In the genomic region with DNA sequence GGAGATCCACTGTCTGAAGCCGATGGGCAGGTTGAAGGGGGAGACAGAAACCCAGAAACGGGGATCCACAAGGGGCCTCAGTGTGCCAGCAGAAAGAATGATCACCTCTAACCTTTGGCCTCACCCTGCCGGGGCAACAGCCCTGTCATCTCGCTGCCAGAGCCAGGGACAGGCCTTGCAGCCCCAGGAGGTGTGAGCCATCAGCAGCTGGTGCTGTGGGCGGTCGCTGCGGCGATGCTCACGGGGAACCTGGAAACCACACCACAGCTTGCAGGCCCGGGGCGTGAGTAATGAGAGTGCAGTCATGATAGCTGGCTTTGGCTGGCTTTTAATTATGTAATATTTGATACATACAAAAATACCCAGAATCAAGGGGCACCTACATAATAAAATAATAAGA, we compare ENCODE assay signal across 8 cellular contexts. TPM values are rescaled to one million over a fixed set of nuclear protein-coding genes. Genes with fewer than 3 reads are reported as not detected.
DNase-seq lines count a peak whose midpoint lies in the region; ATAC-seq and TF ChIP-seq lines count a peak whose summit lies in the region.

No MANE protein-coding gene starts in this region.

- H3K9me3 Mint-ChIP-seq in activated CD4-positive, alpha-beta T cell treated with anti-CD3 and anti-CD28 coated beads, Interleukin-2, amount 10 ng/mL, durations not matched to agents 24 days and 14 days: peaks cover 10% of the 10 kb centered on the region
- peaks cover 40% of the 10 kb centered on the region for H3K9me3 Mint-ChIP-seq in GM23338

- H3F3A ChIP-seq in GM23338 (replicated peaks; ENCODE audit: low read depth): no peaks in the 10 kb centered on the region

- ATAC-seq in GM19324 (IDR thresholded peaks at IDR 0.05; ENCODE audit: low FRiP score, unreplicated experiment) (peak; percentile 46), HG03442 (IDR thresholded peaks at IDR 0.05; ENCODE audit: unreplicated experiment) (peak; percentile 87), GM18873 (IDR thresholded peaks at IDR 0.05; ENCODE audit: low FRiP score, unreplicated experiment) (no peak), GM23338 (no peak)

- no peaks in the 10 kb centered on the region for H3K79me2 ChIP-seq in GM23338 (replicated peaks; ENCODE audit: insufficient read depth)

- H3K9me3 ChIP-seq in WERI-Rb-1 (ENCODE audit: severe bottlenecking): peaks cover 9% of the 10 kb centered on the region

- no peak overlapping the region for H3K4me3 Mint-ChIP-seq in activated CD4-positive, alpha-beta T cell treated with anti-CD3 and anti-CD28 coated beads, Interleukin-2, amount 10 ng/mL, durations not matched to agents 24 days and 14 days
- no peak overlapping the region for H3K4me3 Mint-ChIP-seq in GM23338

- H3K4me1 Mint-ChIP-seq in activated CD4-positive, alpha-beta T cell treated with anti-CD3 and anti-CD28 coated beads, Interleukin-2, amount 10 ng/mL, durations not matched to agents 24 days and 14 days: peaks cover 8% of the 10 kb centered on the region
- H3K4me1 Mint-ChIP-seq in GM23338: 0 out of 3 replicates have a peak, but pooled peaks cover 4% of the 10 kb centered on the region

- H4K20me1 ChIP-seq in GM23338 (replicated peaks; ENCODE audit: insufficient read depth): no peaks in the 10 kb centered on the region

- no peaks in the 10 kb centered on the region for H3K36me3 Mint-ChIP-seq in activated CD4-positive, alpha-beta T cell treated with anti-CD3 and anti-CD28 coated beads, Interleukin-2, amount 10 ng/mL, durations not matched to agents 24 days and 14 days (ENCODE audit: low read depth)
- peaks cover 21% of the 10 kb centered on the region for H3K36me3 Mint-ChIP-seq in GM23338 (ENCODE audit: low read depth)

- no peak overlapping the region for H3K4me2 ChIP-seq in GM23338

- H3K36me3 ChIP-seq in GM23338 (ENCODE audit: insufficient read depth) (no peaks in the 10 kb centered on the region), WERI-Rb-1 (no peaks in the 10 kb centered on the region)

- DNase-seq in activated CD4-positive, alpha-beta T cell treated with anti-CD3 and anti-CD28 coated beads, Interleukin-2, amount 10 ng/mL, durations not matched to agents 24 days and 14 days: peak; percentile 85
- DNase-seq in effector CD4-positive, alpha-beta T cell: peak; percentile 41
- peak; percentile 50 for DNase-seq in stimulated activated CD8-positive, alpha-beta memory T cell treated with anti-CD3 and anti-CD28 coated beads, Interleukin-15, amount 100 ng/mL, for 24 hours (ENCODE audit: low read depth)
- DNase-seq in GM23338 (ENCODE audit: low spot score) (no peak), WERI-Rb-1 (no peak)

- H2AFZ ChIP-seq in GM23338: no peak overlapping the region

- peaks cover 6% of the 10 kb centered on the region; the same call in 1 of the 2 replicates for H3K4me1 ChIP-seq in GM23338 (ENCODE audit: insufficient read depth)

- H3K27ac ChIP-seq in GM23338 (ENCODE audit: low read depth) (no peak overlapping the region), WERI-Rb-1 (no peak overlapping the region)

- TF ChIP-seq CTCF in GM23338 (conservative IDR thresholded peaks at IDR 0.05; ENCODE audit: low read depth in 2 of 2): no peak
- TF ChIP-seq CTCF in WERI-Rb-1 (IDR thresholded peaks at IDR 0.05; ENCODE audit: low read depth, low read length): no peak

- no peaks in the 10 kb centered on the region for H3K9me2 ChIP-seq in GM23338 (ENCODE audit: insufficient read depth)

- intact Hi-C loops in activated CD4-positive, alpha-beta T cell treated with anti-CD3 and anti-CD28 coated beads, Interleukin-2, amount 10 ng/mL, durations not matched to agents 24 days and 14 days (cut with micrococcal nuclease): loop anchor here (10.0 kb wide), 1 partner anchor 486 kb away; a partner anchor contains a TSS

- H3K27me3 Mint-ChIP-seq in activated CD4-positive, alpha-beta T cell treated with anti-CD3 and anti-CD28 coated beads, Interleukin-2, amount 10 ng/mL, durations not matched to agents 24 days and 14 days: peaks cover 14% of the 10 kb centered on the region
- H3K27me3 Mint-ChIP-seq in GM23338 (ENCODE audit: insufficient read depth, low read depth, poor library complexity): peaks cover 2% of the 10 kb centered on the region

- H3K4me3 ChIP-seq in GM23338 (no peak overlapping the region), WERI-Rb-1 (ENCODE audit: low read depth, low read length) (no peak overlapping the region)

- H3K27me3 ChIP-seq in GM23338 (ENCODE audit: insufficient read depth) (0 out of 2 replicates have a peak, but pooled peaks cover 6% of the 10 kb centered on the region), WERI-Rb-1 (ENCODE audit: insufficient read depth, low read depth, severe bottlenecking) (no peaks in the 10 kb centered on the region)

- H3K27ac Mint-ChIP-seq in activated CD4-positive, alpha-beta T cell treated with anti-CD3 and anti-CD28 coated beads, Interleukin-2, amount 10 ng/mL, durations not matched to agents 24 days and 14 days: no peak overlapping the region
- H3K27ac Mint-ChIP-seq in GM23338: no peak overlapping the region

TF ChIP-seq in GM23338, 12 proteins besides CTCF, POLR2A, EP300 and RAD21:
- no peak for TF ChIP-seq NANOG (IDR thresholded peaks at IDR 0.05; ENCODE audit: borderline replicate concordance)
- no peak for TF ChIP-seq JUNB (IDR thresholded peaks at IDR 0.05; ENCODE audit: unreplicated experiment)
- TF ChIP-seq EZH2phosphoT487 (IDR thresholded peaks at IDR 0.05; ENCODE audit: unreplicated experiment): no peak
- TF ChIP-seq STAT1 (IDR thresholded peaks at IDR 0.05; ENCODE audit: unreplicated experiment): no peak
- no peak for TF ChIP-seq POLR2AphosphoS5 (IDR thresholded peaks at IDR 0.05; ENCODE audit: low read depth)

RNA-seq across cellular contexts. Expression of a gene that starts 4.7 kb away (rescaled TPM):
- total RNA-seq in activated CD4-positive, alpha-beta T cell treated with anti-CD3 and anti-CD28 coated beads, Interleukin-2, amount 10 ng/mL, durations not matched to agents 24 days and 14 days: 2.4 and 5.4 TPM in 2 replicates
- 16.5 and 28.6 TPM in 2 replicates for total RNA-seq in GM23338 (2014; rRNA removed; shearing (Covaris generic))
- 7.9 and 10.1 TPM in 2 replicates for polyA plus RNA-seq in GM23338 (2016; fragmentation: Nextera tagmentation; extraction: Ambion mirVana)

Comparison
In these comparisons a context has a peak if more than half of its experiments do, and no peak if none do; other contexts are left out.
1. ATAC-seq: peak in GM19324 (single experiment) and HG03442 (single experiment); none in GM18873 (single experiment) and GM23338 (single experiment).
2. DNase-seq: peak in activated CD4-positive, alpha-beta T cell treated with anti-CD3 and anti-CD28 coated beads, Interleukin-2, amount 10 ng/mL, durations not matched to agents 24 days and 14 days (single experiment), effector CD4-positive, alpha-beta T cell (single experiment) and stimulated activated CD8-positive, alpha-beta memory T cell treated with anti-CD3 and anti-CD28 coated beads, Interleukin-15, amount 100 ng/mL, for 24 hours (single experiment); none in GM23338 (single experiment) and WERI-Rb-1 (single experiment).